Comparison of ENCODE assay signal across 1 cellular context in the genomic region with DNA sequence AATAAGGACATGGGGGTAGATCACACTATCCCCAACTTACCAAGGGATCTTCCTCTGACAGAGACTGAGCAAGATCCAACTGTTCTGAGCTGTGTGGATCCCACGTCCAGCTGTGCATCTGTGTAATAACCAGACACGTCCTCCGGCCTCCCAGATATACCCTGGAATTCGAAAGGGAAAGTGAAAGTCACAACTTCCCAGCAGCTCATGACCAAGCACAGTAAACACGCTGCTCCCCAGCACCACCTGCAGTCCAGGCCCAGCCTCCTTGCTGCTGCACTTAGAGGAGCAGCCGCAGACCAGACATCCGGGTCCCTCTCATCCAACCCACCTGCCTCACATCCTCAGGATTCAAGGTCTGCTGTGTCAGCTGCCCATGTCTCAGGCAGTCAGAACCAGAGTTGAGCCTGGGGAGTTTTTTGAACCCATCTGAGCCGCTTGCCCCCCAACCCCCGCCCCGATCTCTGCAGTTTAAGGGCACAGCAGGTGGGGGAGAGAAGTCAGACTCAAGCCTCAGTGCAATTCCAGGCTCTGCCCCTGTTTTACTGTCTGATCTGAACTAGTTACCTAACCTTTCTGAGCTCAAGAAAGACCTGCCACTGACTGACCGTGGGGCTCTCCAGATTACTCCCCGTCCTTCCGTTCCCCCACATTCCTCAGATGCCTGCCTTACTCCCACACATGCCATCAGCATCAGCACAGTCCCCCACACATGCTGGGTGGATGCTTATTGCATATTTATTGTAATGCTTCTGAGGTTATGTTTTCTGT.
TF ChIP-seq lines count a peak whose summit lies in the region.

A gene with protein sequence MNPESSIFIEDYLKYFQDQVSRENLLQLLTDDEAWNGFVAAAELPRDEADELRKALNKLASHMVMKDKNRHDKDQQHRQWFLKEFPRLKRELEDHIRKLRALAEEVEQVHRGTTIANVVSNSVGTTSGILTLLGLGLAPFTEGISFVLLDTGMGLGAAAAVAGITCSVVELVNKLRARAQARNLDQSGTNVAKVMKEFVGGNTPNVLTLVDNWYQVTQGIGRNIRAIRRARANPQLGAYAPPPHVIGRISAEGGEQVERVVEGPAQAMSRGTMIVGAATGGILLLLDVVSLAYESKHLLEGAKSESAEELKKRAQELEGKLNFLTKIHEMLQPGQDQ (minus strand): TSS at position 127 of the 771 bp plus-strand sequence. CDS start 6,365 bp downstream, outside the sequence.

TF ChIP-seq in HepG2, 621 proteins besides CTCF, POLR2A, EP300 and RAD21 (continued from another document and continues in another):
- TF ChIP-seq SIN3B (IDR thresholded peaks at IDR 0.05; ENCODE audit: low read length) = no peak
- TF ChIP-seq, protein P1, sequence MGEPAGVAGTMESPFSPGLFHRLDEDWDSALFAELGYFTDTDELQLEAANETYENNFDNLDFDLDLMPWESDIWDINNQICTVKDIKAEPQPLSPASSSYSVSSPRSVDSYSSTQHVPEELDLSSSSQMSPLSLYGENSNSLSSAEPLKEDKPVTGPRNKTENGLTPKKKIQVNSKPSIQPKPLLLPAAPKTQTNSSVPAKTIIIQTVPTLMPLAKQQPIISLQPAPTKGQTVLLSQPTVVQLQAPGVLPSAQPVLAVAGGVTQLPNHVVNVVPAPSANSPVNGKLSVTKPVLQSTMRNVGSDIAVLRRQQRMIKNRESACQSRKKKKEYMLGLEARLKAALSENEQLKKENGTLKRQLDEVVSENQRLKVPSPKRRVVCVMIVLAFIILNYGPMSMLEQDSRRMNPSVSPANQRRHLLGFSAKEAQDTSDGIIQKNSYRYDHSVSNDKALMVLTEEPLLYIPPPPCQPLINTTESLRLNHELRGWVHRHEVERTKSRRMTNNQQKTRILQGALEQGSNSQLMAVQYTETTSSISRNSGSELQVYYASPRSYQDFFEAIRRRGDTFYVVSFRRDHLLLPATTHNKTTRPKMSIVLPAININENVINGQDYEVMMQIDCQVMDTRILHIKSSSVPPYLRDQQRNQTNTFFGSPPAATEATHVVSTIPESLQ (CRISPR knock-in tag; conservative IDR thresholded peaks at IDR 0.05) = no peak
- peak; percentile 83 for TF ChIP-seq KMT2B (CRISPR knock-in tag; IDR thresholded peaks at IDR 0.05)
- TF ChIP-seq GABPB1 (CRISPR knock-in tag; IDR thresholded peaks at IDR 0.05) = peak; percentile 60
- TF ChIP-seq MBNL3 (CRISPR knock-in tag; conservative IDR thresholded peaks at IDR 0.05) = no peak
- no peak for TF ChIP-seq ZNF234 (CRISPR knock-in tag; conservative IDR thresholded peaks at IDR 0.05)
- TF ChIP-seq, protein P2, sequence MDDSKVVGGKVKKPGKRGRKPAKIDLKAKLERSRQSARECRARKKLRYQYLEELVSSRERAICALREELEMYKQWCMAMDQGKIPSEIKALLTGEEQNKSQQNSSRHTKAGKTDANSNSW (CRISPR knock-in tag; IDR thresholded peaks at IDR 0.05; ENCODE audit: borderline replicate concordance) = no peak
- no peak for TF ChIP-seq ZNF253 (CRISPR knock-in tag; IDR thresholded peaks at IDR 0.05; ENCODE audit: borderline replicate concordance)
- TF ChIP-seq ZNF224 (CRISPR knock-in tag; IDR thresholded peaks at IDR 0.05) = no peak
- peak; percentile 57; the same call in 1 of the 2 replicates for TF ChIP-seq TOPORS (CRISPR knock-in tag; IDR thresholded peaks at IDR 0.05)
- TF ChIP-seq ZMYM4 (CRISPR knock-in tag; IDR thresholded peaks at IDR 0.05) = peak; percentile 71
- no peak for TF ChIP-seq HNRNPL (IDR thresholded peaks at IDR 0.05; ENCODE audit: low read depth, low read length)
- TF ChIP-seq ZNF143 (CRISPR knock-in tag; IDR thresholded peaks at IDR 0.05) = peak; percentile 83
- TF ChIP-seq, protein P3, sequence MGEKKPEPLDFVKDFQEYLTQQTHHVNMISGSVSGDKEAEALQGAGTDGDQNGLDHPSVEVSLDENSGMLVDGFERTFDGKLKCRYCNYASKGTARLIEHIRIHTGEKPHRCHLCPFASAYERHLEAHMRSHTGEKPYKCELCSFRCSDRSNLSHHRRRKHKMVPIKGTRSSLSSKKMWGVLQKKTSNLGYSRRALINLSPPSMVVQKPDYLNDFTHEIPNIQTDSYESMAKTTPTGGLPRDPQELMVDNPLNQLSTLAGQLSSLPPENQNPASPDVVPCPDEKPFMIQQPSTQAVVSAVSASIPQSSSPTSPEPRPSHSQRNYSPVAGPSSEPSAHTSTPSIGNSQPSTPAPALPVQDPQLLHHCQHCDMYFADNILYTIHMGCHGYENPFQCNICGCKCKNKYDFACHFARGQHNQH (CRISPR knock-in tag; IDR thresholded peaks at IDR 0.05) = 0 out of 2 replicates have a peak, but pooled peaks have one; percentile 48
- TF ChIP-seq ZNF556 (CRISPR knock-in tag; IDR thresholded peaks at IDR 0.05; ENCODE audit: borderline replicate concordance) = 0 out of 2 replicates have a peak, but pooled peaks have one; percentile 25
- TF ChIP-seq, protein P4, sequence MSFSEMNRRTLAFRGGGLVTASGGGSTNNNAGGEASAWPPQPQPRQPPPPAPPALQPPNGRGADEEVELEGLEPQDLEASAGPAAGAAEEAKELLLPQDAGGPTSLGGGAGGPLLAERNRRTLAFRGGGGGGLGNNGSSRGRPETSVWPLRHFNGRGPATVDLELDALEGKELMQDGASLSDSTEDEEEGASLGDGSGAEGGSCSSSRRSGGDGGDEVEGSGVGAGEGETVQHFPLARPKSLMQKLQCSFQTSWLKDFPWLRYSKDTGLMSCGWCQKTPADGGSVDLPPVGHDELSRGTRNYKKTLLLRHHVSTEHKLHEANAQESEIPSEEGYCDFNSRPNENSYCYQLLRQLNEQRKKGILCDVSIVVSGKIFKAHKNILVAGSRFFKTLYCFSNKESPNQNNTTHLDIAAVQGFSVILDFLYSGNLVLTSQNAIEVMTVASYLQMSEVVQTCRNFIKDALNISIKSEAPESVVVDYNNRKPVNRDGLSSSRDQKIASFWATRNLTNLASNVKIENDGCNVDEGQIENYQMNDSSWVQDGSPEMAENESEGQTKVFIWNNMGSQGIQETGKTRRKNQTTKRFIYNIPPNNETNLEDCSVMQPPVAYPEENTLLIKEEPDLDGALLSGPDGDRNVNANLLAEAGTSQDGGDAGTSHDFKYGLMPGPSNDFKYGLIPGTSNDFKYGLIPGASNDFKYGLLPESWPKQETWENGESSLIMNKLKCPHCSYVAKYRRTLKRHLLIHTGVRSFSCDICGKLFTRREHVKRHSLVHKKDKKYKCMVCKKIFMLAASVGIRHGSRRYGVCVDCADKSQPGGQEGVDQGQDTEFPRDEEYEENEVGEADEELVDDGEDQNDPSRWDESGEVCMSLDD (CRISPR knock-in tag; IDR thresholded peaks at IDR 0.05; ENCODE audit: borderline replicate concordance) = no peak
- TF ChIP-seq TEAD3 (CRISPR knock-in tag; optimal IDR thresholded peaks at IDR 0.05; ENCODE audit: borderline replicate concordance) = peak; percentile 94
- TF ChIP-seq ZNF816 (CRISPR knock-in tag; IDR thresholded peaks at IDR 0.05; ENCODE audit: borderline replicate concordance) = no peak; the same call in 1 of the 2 replicates
- 0 out of 2 replicates have a peak, but pooled peaks have one; percentile 48 for TF ChIP-seq ZNF761 (CRISPR knock-in tag; conservative IDR thresholded peaks at IDR 0.05)
- TF ChIP-seq BCL6 (CRISPR knock-in tag; IDR thresholded peaks at IDR 0.05) = 0 out of 2 replicates have a peak, but pooled peaks have one; percentile 21
- TF ChIP-seq TSC22D2 (CRISPR knock-in tag; IDR thresholded peaks at IDR 0.05; ENCODE audit: borderline replicate concordance) = no peak
- TF ChIP-seq SRSF1 (optimal IDR thresholded peaks at IDR 0.05; ENCODE audit: low read depth, low read length) = no peak
- TF ChIP-seq CCAR2 (optimal IDR thresholded peaks at IDR 0.05; ENCODE audit: low read depth, low read length) = no peak
- TF ChIP-seq SRSF9 (IDR thresholded peaks at IDR 0.05; ENCODE audit: borderline replicate concordance, insufficient read depth, low read depth, low read length, poor library complexity, severe bottlenecking) = no peak
- TF ChIP-seq CREB1 (IDR thresholded peaks at IDR 0.05) = peak; percentile 33; the same call in 1 of the 2 replicates
- TF ChIP-seq CREB1 (CRISPR knock-in tag; IDR thresholded peaks at IDR 0.05) = no peak; the same call in 1 of the 2 replicates
- 0 out of 2 replicates have a peak, but pooled peaks have one; percentile 41 for TF ChIP-seq SALL2 (CRISPR knock-in tag; IDR thresholded peaks at IDR 0.05)
- TF ChIP-seq ZNF766 (CRISPR knock-in tag; IDR thresholded peaks at IDR 0.05; ENCODE audit: borderline replicate concordance) = peak; percentile 89
- TF ChIP-seq, protein P5, sequence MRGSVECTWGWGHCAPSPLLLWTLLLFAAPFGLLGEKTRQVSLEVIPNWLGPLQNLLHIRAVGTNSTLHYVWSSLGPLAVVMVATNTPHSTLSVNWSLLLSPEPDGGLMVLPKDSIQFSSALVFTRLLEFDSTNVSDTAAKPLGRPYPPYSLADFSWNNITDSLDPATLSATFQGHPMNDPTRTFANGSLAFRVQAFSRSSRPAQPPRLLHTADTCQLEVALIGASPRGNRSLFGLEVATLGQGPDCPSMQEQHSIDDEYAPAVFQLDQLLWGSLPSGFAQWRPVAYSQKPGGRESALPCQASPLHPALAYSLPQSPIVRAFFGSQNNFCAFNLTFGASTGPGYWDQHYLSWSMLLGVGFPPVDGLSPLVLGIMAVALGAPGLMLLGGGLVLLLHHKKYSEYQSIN (CRISPR knock-in tag; IDR thresholded peaks at IDR 0.05; ENCODE audit: borderline replicate concordance) = no peak
- TF ChIP-seq NFKB2 (CRISPR knock-in tag; IDR thresholded peaks at IDR 0.05; ENCODE audit: borderline replicate concordance) = no peak
- no peak for TF ChIP-seq ZNF232 (CRISPR knock-in tag; IDR thresholded peaks at IDR 0.05; ENCODE audit: borderline replicate concordance)
- TF ChIP-seq SP1 (IDR thresholded peaks at IDR 0.05) = no peak
- TF ChIP-seq SP1 (CRISPR knock-in tag; IDR thresholded peaks at IDR 0.05) = no peak
- peak; percentile 70 for TF ChIP-seq MED8 (CRISPR knock-in tag; IDR thresholded peaks at IDR 0.05; ENCODE audit: insufficient replicate concordance)
- peak; percentile 87 for TF ChIP-seq HDAC1 (CRISPR knock-in tag; IDR thresholded peaks at IDR 0.05)
- TF ChIP-seq, protein P6, sequence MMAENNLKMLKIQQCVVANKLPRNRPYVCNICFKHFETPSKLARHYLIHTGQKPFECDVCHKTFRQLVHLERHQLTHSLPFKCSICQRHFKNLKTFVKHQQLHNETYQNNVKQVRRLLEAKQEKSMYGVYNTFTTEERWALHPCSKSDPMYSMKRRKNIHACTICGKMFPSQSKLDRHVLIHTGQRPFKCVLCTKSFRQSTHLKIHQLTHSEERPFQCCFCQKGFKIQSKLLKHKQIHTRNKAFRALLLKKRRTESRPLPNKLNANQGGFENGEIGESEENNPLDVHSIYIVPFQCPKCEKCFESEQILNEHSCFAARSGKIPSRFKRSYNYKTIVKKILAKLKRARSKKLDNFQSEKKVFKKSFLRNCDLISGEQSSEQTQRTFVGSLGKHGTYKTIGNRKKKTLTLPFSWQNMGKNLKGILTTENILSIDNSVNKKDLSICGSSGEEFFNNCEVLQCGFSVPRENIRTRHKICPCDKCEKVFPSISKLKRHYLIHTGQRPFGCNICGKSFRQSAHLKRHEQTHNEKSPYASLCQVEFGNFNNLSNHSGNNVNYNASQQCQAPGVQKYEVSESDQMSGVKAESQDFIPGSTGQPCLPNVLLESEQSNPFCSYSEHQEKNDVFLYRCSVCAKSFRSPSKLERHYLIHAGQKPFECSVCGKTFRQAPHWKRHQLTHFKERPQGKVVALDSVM (CRISPR knock-in tag; IDR thresholded peaks at IDR 0.05) = peak; percentile 44; the same call in 1 of the 2 replicates
- no peak for TF ChIP-seq ZMYM2 (CRISPR knock-in tag; IDR thresholded peaks at IDR 0.05)
- TF ChIP-seq, protein P7, sequence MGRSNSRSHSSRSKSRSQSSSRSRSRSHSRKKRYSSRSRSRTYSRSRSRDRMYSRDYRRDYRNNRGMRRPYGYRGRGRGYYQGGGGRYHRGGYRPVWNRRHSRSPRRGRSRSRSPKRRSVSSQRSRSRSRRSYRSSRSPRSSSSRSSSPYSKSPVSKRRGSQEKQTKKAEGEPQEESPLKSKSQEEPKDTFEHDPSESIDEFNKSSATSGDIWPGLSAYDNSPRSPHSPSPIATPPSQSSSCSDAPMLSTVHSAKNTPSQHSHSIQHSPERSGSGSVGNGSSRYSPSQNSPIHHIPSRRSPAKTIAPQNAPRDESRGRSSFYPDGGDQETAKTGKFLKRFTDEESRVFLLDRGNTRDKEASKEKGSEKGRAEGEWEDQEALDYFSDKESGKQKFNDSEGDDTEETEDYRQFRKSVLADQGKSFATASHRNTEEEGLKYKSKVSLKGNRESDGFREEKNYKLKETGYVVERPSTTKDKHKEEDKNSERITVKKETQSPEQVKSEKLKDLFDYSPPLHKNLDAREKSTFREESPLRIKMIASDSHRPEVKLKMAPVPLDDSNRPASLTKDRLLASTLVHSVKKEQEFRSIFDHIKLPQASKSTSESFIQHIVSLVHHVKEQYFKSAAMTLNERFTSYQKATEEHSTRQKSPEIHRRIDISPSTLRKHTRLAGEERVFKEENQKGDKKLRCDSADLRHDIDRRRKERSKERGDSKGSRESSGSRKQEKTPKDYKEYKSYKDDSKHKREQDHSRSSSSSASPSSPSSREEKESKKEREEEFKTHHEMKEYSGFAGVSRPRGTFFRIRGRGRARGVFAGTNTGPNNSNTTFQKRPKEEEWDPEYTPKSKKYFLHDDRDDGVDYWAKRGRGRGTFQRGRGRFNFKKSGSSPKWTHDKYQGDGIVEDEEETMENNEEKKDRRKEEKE (IDR thresholded peaks at IDR 0.05) = no peak
- TF ChIP-seq KMT2A (CRISPR knock-in tag; IDR thresholded peaks at IDR 0.05) = peak; percentile 85; the same call in 1 of the 2 replicates
- no peak for TF ChIP-seq ZNF225 (CRISPR knock-in tag; IDR thresholded peaks at IDR 0.05)
- TF ChIP-seq, protein P8, sequence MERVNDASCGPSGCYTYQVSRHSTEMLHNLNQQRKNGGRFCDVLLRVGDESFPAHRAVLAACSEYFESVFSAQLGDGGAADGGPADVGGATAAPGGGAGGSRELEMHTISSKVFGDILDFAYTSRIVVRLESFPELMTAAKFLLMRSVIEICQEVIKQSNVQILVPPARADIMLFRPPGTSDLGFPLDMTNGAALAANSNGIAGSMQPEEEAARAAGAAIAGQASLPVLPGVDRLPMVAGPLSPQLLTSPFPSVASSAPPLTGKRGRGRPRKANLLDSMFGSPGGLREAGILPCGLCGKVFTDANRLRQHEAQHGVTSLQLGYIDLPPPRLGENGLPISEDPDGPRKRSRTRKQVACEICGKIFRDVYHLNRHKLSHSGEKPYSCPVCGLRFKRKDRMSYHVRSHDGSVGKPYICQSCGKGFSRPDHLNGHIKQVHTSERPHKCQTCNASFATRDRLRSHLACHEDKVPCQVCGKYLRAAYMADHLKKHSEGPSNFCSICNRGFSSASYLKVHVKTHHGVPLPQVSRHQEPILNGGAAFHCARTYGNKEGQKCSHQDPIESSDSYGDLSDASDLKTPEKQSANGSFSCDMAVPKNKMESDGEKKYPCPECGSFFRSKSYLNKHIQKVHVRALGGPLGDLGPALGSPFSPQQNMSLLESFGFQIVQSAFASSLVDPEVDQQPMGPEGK (CRISPR knock-in tag; IDR thresholded peaks at IDR 0.05) = peak; percentile 39; the same call in 1 of the 2 replicates
- TF ChIP-seq SMAD3 (CRISPR knock-in tag; IDR thresholded peaks at IDR 0.05) = 0 out of 2 replicates have a peak, but pooled peaks have one; percentile 42
- no peak for TF ChIP-seq TOE1 (CRISPR knock-in tag; IDR thresholded peaks at IDR 0.05)
- peak; percentile 79 for TF ChIP-seq SNAI1 (CRISPR knock-in tag; IDR thresholded peaks at IDR 0.05; ENCODE audit: borderline replicate concordance)
- TF ChIP-seq ZNF563 (CRISPR knock-in tag; IDR thresholded peaks at IDR 0.05) = peak; percentile 32; the same call in 1 of the 2 replicates
- TF ChIP-seq, protein P9, sequence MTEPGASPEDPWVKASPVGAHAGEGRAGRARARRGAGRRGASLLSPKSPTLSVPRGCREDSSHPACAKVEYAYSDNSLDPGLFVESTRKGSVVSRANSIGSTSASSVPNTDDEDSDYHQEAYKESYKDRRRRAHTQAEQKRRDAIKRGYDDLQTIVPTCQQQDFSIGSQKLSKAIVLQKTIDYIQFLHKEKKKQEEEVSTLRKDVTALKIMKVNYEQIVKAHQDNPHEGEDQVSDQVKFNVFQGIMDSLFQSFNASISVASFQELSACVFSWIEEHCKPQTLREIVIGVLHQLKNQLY (CRISPR knock-in tag; IDR thresholded peaks at IDR 0.05) = no peak
- no peak for TF ChIP-seq ZNF607 (CRISPR knock-in tag; IDR thresholded peaks at IDR 0.05; ENCODE audit: borderline replicate concordance)
